ENCODE assay signal across 8 cellular contexts in genomic region chr19:18571564-18572344, GRCh38. TPM values are rescaled to one million over a fixed set of nuclear protein-coding genes. Genes with fewer than 3 reads are reported as not detected.
DNase-seq lines count a peak whose midpoint lies in the region; ATAC-seq and TF ChIP-seq lines count a peak whose summit lies in the region.

Gene UBA52 (plus strand): TSS chr19:18571857. CDS start chr19:18573301, 1,444 bp downstream.

- H3F3A ChIP-seq in PC-9 (ENCODE audit: insufficient read depth, low read depth): peaks cover 66% of the 10 kb centered on the region

- H3K4me2 ChIP-seq in PC-9: peak within 1 kb of the TSS; percentile 100

- peak within 1 kb of the TSS; percentile 91 for H3K9ac ChIP-seq in mucosa of stomach (ENCODE audit: low read length)

- peaks cover 41% of the 10 kb centered on the region for H4K20me1 ChIP-seq in PC-9 (ENCODE audit: insufficient read depth)

- TF ChIP-seq CTCF in PC-9 (conservative IDR thresholded peaks at IDR 0.05): no peak

- H3K27me3 ChIP-seq in PC-9 (ENCODE audit: insufficient read depth, low read depth) (no peaks in the 10 kb centered on the region), mucosa of stomach (ENCODE audit: control insufficient read depth, insufficient read depth, low read length) (no peaks in the 10 kb centered on the region)

- H3K4me1 ChIP-seq in PC-9 (replicated peaks; ENCODE audit: insufficient read depth) (peaks cover 18% of the 10 kb centered on the region), mucosa of stomach (ENCODE audit: control insufficient read depth, insufficient read depth, low read length) (peaks cover 15% of the 10 kb centered on the region)

- H3K9me3 ChIP-seq in PC-9 (ENCODE audit: insufficient read depth, low read depth) (no peaks in the 10 kb centered on the region), mucosa of stomach (ENCODE audit: control insufficient read depth, low read length) (no peaks in the 10 kb centered on the region)

- peak within 1 kb of the TSS; percentile 84 for H2AFZ ChIP-seq in PC-9

- H3K79me2 ChIP-seq in PC-9 (ENCODE audit: low read depth): peaks cover 36% of the 10 kb centered on the region

- intact Hi-C loops in PC-9 (cut with micrococcal nuclease; ENCODE audit: unreplicated experiment): loop anchor here (1.0 to 10.0 kb wide), 2 partner anchors 49 to 343 kb away; partner anchors contain the start of genes COPE, DDX49 and ELL

- DNase-seq in DMS153 (lab: John Stamatoyannopoulos, UW): peak; percentile 94
- DNase-seq in Jurkat, Clone E6-1 (ENCODE audit: low read depth, low spot score): peak; percentile 94
- DNase-seq in PC-9: peak; percentile 95 to 99
- DNase-seq in activated T-cell treated with anti-CD3 and anti-CD28 coated beads, Interleukin-2, amount 50 U/mL, for 1 hour: peak; percentile 100
- DNase-seq in epithelial cell of prostate (ENCODE audit: low read depth, low spot score): peak; percentile 86
- DNase-seq in stimulated activated CD8-positive, alpha-beta memory T cell treated with anti-CD3 and anti-CD28 coated beads, Interleukin-7, amount 100 ng/mL, for 1 hour (ENCODE audit: low read depth in 2 of 2): peak; percentile 99

- H3K27ac ChIP-seq in PC-9 (peak within 1 kb of the TSS; percentile 74), epithelial cell of prostate (peak within 1 kb of the TSS; percentile 83)

- H3K9me2 ChIP-seq in PC-9 (ENCODE audit: insufficient read depth): no peaks in the 10 kb centered on the region

- CTCF ChIA-PET in PC-9 (lab: Charles Lee): interaction anchor here (0.6 to 0.8 kb wide), 6 partner anchors 14 to 618 kb away, joined by 3 to 16 read pairs (median 4); partner anchors contain the start of gene KXD1

- POLR2A ChIA-PET in PC-9 (lab: Charles Lee; ENCODE audit: unreplicated experiment): interaction anchor here (0.5 to 1.0 kb wide), 10 partner anchors 13 to 397 kb away, joined by 3 to 8 read pairs (median 4); partner anchors contain the start of gene FKBP8

- H3K36me3 ChIP-seq in PC-9 (ENCODE audit: low read depth) (peaks cover 33% of the 10 kb centered on the region), mucosa of stomach (ENCODE audit: control insufficient read depth, insufficient read depth, low read length) (peaks cover 9% of the 10 kb centered on the region)

- H3K4me3 ChIP-seq in Jurkat, Clone E6-1 (ENCODE audit: low read length): peak within 1 kb of the TSS; percentile 99
- peak within 1 kb of the TSS; percentile 91 for H3K4me3 ChIP-seq in PC-9
- H3K4me3 ChIP-seq in mucosa of stomach (ENCODE audit: low read length): peak within 1 kb of the TSS; percentile 80

- BruUV-seq in PC-9 (replicated peaks; lab: Mats Ljungman, UMichigan): no TSS peak

- peak; percentile 85 for ATAC-seq in GM21576 (IDR thresholded peaks at IDR 0.05; ENCODE audit: unreplicated experiment)

RNA-seq across cellular contexts. Expression of gene UBA52, which starts in this region (rescaled TPM):
- 2,015 TPM for polyA plus RNA-seq in Jurkat, Clone E6-1 (2012; ENCODE audit: insufficient read depth, insufficient read length)
- 1,141 and 1,151 TPM in 2 replicates for total RNA-seq in PC-9 (2021)

Comparison
In these comparisons a context has a peak if more than half of its experiments do, and no peak if none do; other contexts are left out.
1. Peak in every context shown above with its lines: DNase-seq, ATAC-seq, H3K4me3 ChIP-seq and H3K27ac ChIP-seq.